9 cellular contexts compared by ENCODE assay signal in genomic region chr3:35664460-35664919, GRCh38. TPM values are rescaled to one million over a fixed set of nuclear protein-coding genes. Genes with fewer than 3 reads are reported as not detected.
A peak's percentile ranks its signal among the peaks of the same experiment; 100 is the strongest.
DNase-seq lines count a peak whose midpoint lies in the region; ATAC-seq, FAIRE-seq and TF ChIP-seq lines count a peak whose summit lies in the region.
"Had no signal": no experiment of that assay in that cellular context is flagged by ENCODE, and none has a peak within 500 bp of the region (broad histone marks: within the 10 kb centered on the region; RNA-seq: fewer than 3 reads in every experiment).

No MANE protein-coding gene starts in this region.

- no peaks in the 10 kb centered on the region for H3K36me3 ChIP-seq in right lobe of liver
- H3K36me3 ChIP-seq in HepG2 (replicated peaks in 1 of 2; ENCODE audit: control insufficient read depth in 1 of 2, insufficient read depth in 2 of 2, low read length in 2 of 2) = no peaks in the 10 kb centered on the region
- peaks cover under 1% of the 10 kb centered on the region for H3K36me3 ChIP-seq in thymus (ENCODE audit: control insufficient read depth, insufficient read depth)
- H3K36me3 ChIP-seq in colonic mucosa = no peaks in the 10 kb centered on the region

- TF ChIP-seq CTCF in right lobe of liver (IDR thresholded peaks at IDR 0.05) (no peak), HepG2 (CRISPR knock-in tag; IDR thresholded peaks at IDR 0.05) (no peak), GM10266 (IDR thresholded peaks at IDR 0.05; ENCODE audit: control insufficient read depth, insufficient read depth, low read depth, missing control alignments) (no peak), colonic mucosa (IDR thresholded peaks at IDR 0.05) (no peak)

- H3K4me1 ChIP-seq in right lobe of liver = peaks cover 0 to 10% (median 4%) of the 10 kb centered on the region in 4 donors
- H3K4me1 ChIP-seq in HepG2 (ENCODE audit: insufficient read depth, low read length) = no peaks in the 10 kb centered on the region
- peaks cover 20% of the 10 kb centered on the region for H3K4me1 ChIP-seq in thymus (ENCODE audit: control insufficient read depth, insufficient read depth, low read length)
- H3K4me1 ChIP-seq in colonic mucosa = no peaks in the 10 kb centered on the region

- peak; percentile 39 to 58 (median 49) for DNase-seq in right lobe of liver
- no peak for DNase-seq in HepG2 (ENCODE audit: low spot score)
- DNase-seq in NCI-H128 (lab: John Stamatoyannopoulos, UW; ENCODE audit: unreplicated experiment) = peak; percentile 83
- DNase-seq in amygdala (lab: John Stamatoyannopoulos, UW) = peak in 55 of 56 donors; percentile 40 to 91 (median 75)
- DNase-seq in iris pigment epithelial cell (ENCODE audit: low read depth) = peak; percentile 57
- DNase-seq in GM10266 (ENCODE audit: extremely low spot score) = no peak
- DNase-seq in colonic mucosa = no peak

- no peak overlapping the region for H3K9ac ChIP-seq in HepG2 (ENCODE audit: insufficient read depth, low read depth, low read length)
- H3K9ac ChIP-seq in colonic mucosa (ENCODE audit: low read depth in 2 of 2, low read length in 2 of 2) = no peak overlapping the region

- no peak for FAIRE-seq in HepG2 (lab: Jason Lieb, UNC)

- no peaks in the 10 kb centered on the region for H3K9me3 ChIP-seq in right lobe of liver
- no peaks in the 10 kb centered on the region for H3K9me3 ChIP-seq in HepG2 (ENCODE audit: low read length)
- no peaks in the 10 kb centered on the region for H3K9me3 ChIP-seq in thymus (ENCODE audit: control insufficient read depth)
- no peaks in the 10 kb centered on the region for H3K9me3 ChIP-seq in colonic mucosa

- ATAC-seq in right lobe of liver = peak; percentile 25 to 58 (median 36)
- no peak for ATAC-seq in HepG2

- H3K27ac ChIP-seq in right lobe of liver (no peak overlapping the region), HepG2 (ENCODE audit: extremely low read length, insufficient read depth, low read length) (no peak overlapping the region), thymus (ENCODE audit: low read depth) (peak overlapping the region; percentile 71), colonic mucosa (no peak overlapping the region)
- H3K27ac ChIP-seq: 22Rv1 had no signal

- no peaks in the 10 kb centered on the region for H3K27me3 ChIP-seq in right lobe of liver
- H3K27me3 ChIP-seq in HepG2 (ENCODE audit: control insufficient read depth in 1 of 2, insufficient read depth in 2 of 2, low read length in 2 of 2) = no peaks in the 10 kb centered on the region
- no peaks in the 10 kb centered on the region for H3K27me3 ChIP-seq in thymus (ENCODE audit: control insufficient read depth, insufficient read depth)
- H3K27me3 ChIP-seq in colonic mucosa = no peaks in the 10 kb centered on the region

- H3K79me2 ChIP-seq in HepG2 (ENCODE audit: insufficient read depth, low read length) = no peaks in the 10 kb centered on the region

- no peaks in the 10 kb centered on the region for H4K20me1 ChIP-seq in HepG2 (ENCODE audit: insufficient read depth, low read length)

- CTCF ChIA-PET in HepG2 (lab: Yijun Ruan, JAX; ENCODE audit: low intra/inter-chr PET ratio, low total read pairs) = no interaction called here

- in situ Hi-C loops in HepG2 (cut with HindIII; ENCODE audit: extremely low pct_ligation_motif_present, low pct_unique_long_range_greater_than_20kb) = no loop called here

- H2AFZ ChIP-seq in HepG2 (ENCODE audit: low read length) = no peak overlapping the region

- no peak overlapping the region for H3K4me2 ChIP-seq in HepG2 (ENCODE audit: low read depth, low read length)

- TF ChIP-seq POLR2A in right lobe of liver (IDR thresholded peaks at IDR 0.05) (no peak), HepG2 (IDR thresholded peaks at IDR 0.05; ENCODE audit: insufficient read depth in 1 of 2, low read depth in 2 of 2, low read length in 2 of 2) (no peak)

- POLR2A ChIA-PET in HepG2 (lab: Yijun Ruan, JAX) = no interaction called here

- intact Hi-C loops in right lobe of liver (cut with DNase I) (no loop called here), HepG2 (cut with micrococcal nuclease; ENCODE audit: unreplicated experiment) (no loop called here), colonic mucosa (cut with DNase I) (no loop called here)

- no TSS peak for BruUV-seq in HepG2 (replicated peaks; lab: Mats Ljungman, UMichigan)

- no peak for TF ChIP-seq RAD21 in HepG2 (CRISPR knock-in tag; IDR thresholded peaks at IDR 0.05)

- H3K4me3 ChIP-seq in right lobe of liver (no peak overlapping the region), HepG2 (replicated peaks in 1 of 3; ENCODE audit: insufficient read depth in 1 of 3, low read depth in 2 of 3, low read length in 3 of 3) (no peak overlapping the region), thymus (ENCODE audit: low read length) (peak overlapping the region; percentile 61), colonic mucosa (no peak overlapping the region)

- TF ChIP-seq EP300 in HepG2 (IDR thresholded peaks at IDR 0.05; ENCODE audit: low read depth in 2 of 2, low read length in 2 of 2) (no peak), HepG2 (CRISPR knock-in tag; IDR thresholded peaks at IDR 0.05; ENCODE audit: borderline replicate concordance) (no peak)

- WGBS in right lobe of liver (ENCODE audit: insufficient coverage, low coverage, low lambda C conversion rate, missing lambda C conversion rate) = 45% methylated on average over 4 of the region's 14 CpGs
- 48% methylated on average over 12 of the region's 14 CpGs for WGBS in HepG2 (ENCODE audit: low lambda C conversion rate)
- 3% methylated on average over 14 of the region's 14 CpGs for WGBS in thymus

TF ChIP-seq in HepG2, 621 proteins besides CTCF, POLR2A, EP300 and RAD21:
- TF ChIP-seq ZBTB44 (CRISPR knock-in tag; IDR thresholded peaks at IDR 0.05) = no peak
- no peak for TF ChIP-seq BCLAF1 (IDR thresholded peaks at IDR 0.05)
- no peak for TF ChIP-seq NBN (conservative IDR thresholded peaks at IDR 0.05)
- TF ChIP-seq RBFOX2 (IDR thresholded peaks at IDR 0.05; ENCODE audit: low read depth, low read length) = no peak
- TF ChIP-seq GPN1 (CRISPR knock-in tag; IDR thresholded peaks at IDR 0.05; ENCODE audit: borderline replicate concordance) = no peak

RNA-seq across cellular contexts. Expression of gene ARPP21, which starts 25.2 kb away (rescaled TPM):
- total RNA-seq in right lobe of liver = 1 to 10 TPM in 2 of 6 experiments, under 1 TPM in 3, not detected in 1; 0.51 to 1.8 (median 0.92) TPM
- not detected in 2 replicates for total RNA-seq in HepG2 (2016; rRNA removed; fragmentation: Illumina TruSeq; extraction: Trizol)
- not detected in 2 replicates for total RNA-seq in HepG2 (2016; cell fraction: cytosol; rRNA removed; fragmentation: Illumina TruSeq; extraction: Trizol; ENCODE audit: low read depth)
- total RNA-seq in HepG2 (2016; cell fraction: insoluble cytoplasmic fraction; rRNA removed; fragmentation: Illumina TruSeq; extraction: Trizol) = not detected in 2 replicates
- total RNA-seq in HepG2 (2016; cell fraction: membrane; rRNA removed; fragmentation: Illumina TruSeq; extraction: Trizol) = not detected in 2 replicates
- total RNA-seq in HepG2 (2016; cell fraction: nucleus; rRNA removed; fragmentation: Illumina TruSeq; extraction: Trizol) = not detected in 2 replicates
- polyA plus RNA-seq in HepG2 (2011; rRNA removed) = not detected in 2 replicates
- not detected in 2 replicates for polyA plus RNA-seq in HepG2 (2011; cell fraction: cytosol; rRNA removed)
- polyA plus RNA-seq in HepG2 (2011; cell fraction: nucleus; rRNA removed) = not detected in 2 replicates
- polyA plus RNA-seq in HepG2 (2012) = not detected in 2 replicates
- polyA plus RNA-seq in HepG2 (2016; cell fraction: cytosol; fragmentation: Illumina TruSeq; extraction: Trizol; ENCODE audit: low read depth) = not detected in 2 replicates
- polyA plus RNA-seq in HepG2 (2016; cell fraction: insoluble cytoplasmic fraction; fragmentation: Illumina TruSeq; extraction: Trizol; ENCODE audit: low read depth) = not detected in 2 replicates
- polyA plus RNA-seq in HepG2 (2016; cell fraction: membrane; fragmentation: Illumina TruSeq; extraction: Trizol; ENCODE audit: low read depth) = not detected in 2 replicates
- not detected in 2 replicates for polyA plus RNA-seq in HepG2 (2016; cell fraction: nucleus; fragmentation: Illumina TruSeq; extraction: Trizol; ENCODE audit: insufficient read depth, low read depth)
- polyA minus RNA-seq in HepG2 (2011; rRNA and poly(A)+ RNA removed; ENCODE audit: low replicate concordance) = not detected in 2 replicates
- not detected in 2 replicates for polyA minus RNA-seq in HepG2 (2011; cell fraction: cytosol; rRNA and poly(A)+ RNA removed)
- not detected in 2 replicates for polyA minus RNA-seq in HepG2 (2011; cell fraction: nucleus; rRNA and poly(A)+ RNA removed)
- 50.8 TPM for polyA plus RNA-seq in thymus
- total RNA-seq in colonic mucosa = under 1 TPM in 1 of 2 donors, not detected in 1; 0.42 TPM

Comparison
In these comparisons a context has a peak if more than half of its experiments do, and no peak if none do; other contexts are left out.
1. DNase-seq: peak in right lobe of liver (3 of 3), NCI-H128 (single experiment), amygdala (55 of 56) and iris pigment epithelial cell (single experiment); none in HepG2 (single experiment), GM10266 (single experiment) and colonic mucosa (single experiment).